1 cellular context compared by ENCODE assay signal in genomic region chrX:130176942-130177341, GRCh38.
TF ChIP-seq lines count a peak whose summit lies in the region.

No MANE protein-coding gene starts in this region.

TF ChIP-seq in GM12878, 131 proteins besides CTCF, POLR2A, EP300 and RAD21:
- TF ChIP-seq FOXM1 (IDR thresholded peaks at IDR 0.05; ENCODE audit: low read depth, low read length), result no peak
- no peak for TF ChIP-seq RAD51 (IDR thresholded peaks at IDR 0.05)
- no peak for TF ChIP-seq ETV6 (conservative IDR thresholded peaks at IDR 0.05 in 1 of 2, IDR thresholded peaks at IDR 0.05 in 1 of 2; ENCODE audit: borderline replicate concordance in 1 of 2, low read depth in 1 of 2)
- no peak for TF ChIP-seq HDAC2 (IDR thresholded peaks at IDR 0.05)
- no peak for TF ChIP-seq KLF5 (IDR thresholded peaks at IDR 0.05; ENCODE audit: partially characterized antibody)
- TF ChIP-seq RB1 (IDR thresholded peaks at IDR 0.05; ENCODE audit: borderline replicate concordance), result no peak
- no peak for TF ChIP-seq POLR2AphosphoS5 (IDR thresholded peaks at IDR 0.05; ENCODE audit: low read length)
- TF ChIP-seq IKZF2 (IDR thresholded peaks at IDR 0.05), result no peak
- TF ChIP-seq STAT3 (IDR thresholded peaks at IDR 0.05; ENCODE audit: low read depth, low read length), result no peak
- TF ChIP-seq ZNF217 (IDR thresholded peaks at IDR 0.05), result no peak
- TF ChIP-seq ZSCAN29 (IDR thresholded peaks at IDR 0.05), result no peak
- TF ChIP-seq NKRF (conservative IDR thresholded peaks at IDR 0.05), result no peak
- no peak for TF ChIP-seq KAT2A (conservative IDR thresholded peaks at IDR 0.05; ENCODE audit: control insufficient read depth, low read depth, low read length)
- TF ChIP-seq KDM1A (IDR thresholded peaks at IDR 0.05; ENCODE audit: borderline replicate concordance), result no peak
- TF ChIP-seq PKNOX1 (IDR thresholded peaks at IDR 0.05), result no peak
TF ChIP-seq in GM12878: peak in this region for 0.
